Comparison of ENCODE assay signal across 10 cellular contexts in genomic region chr17:7575959-7576358, GRCh38. TPM values are rescaled to one million over a fixed set of nuclear protein-coding genes. Genes with fewer than 3 reads are reported as not detected.
DNase-seq lines count a peak whose midpoint lies in the region; ATAC-seq, FAIRE-seq and TF ChIP-seq lines count a peak whose summit lies in the region.
"Had no signal": no experiment of that assay in that cellular context is flagged by ENCODE, and none has a peak within 500 bp of the region (broad histone marks: within the 10 kb centered on the region; RNA-seq: fewer than 3 reads in every experiment).

No MANE protein-coding gene starts in this region.

- no peaks in the 10 kb centered on the region for H3K9me2 ChIP-seq in HCT116 (ENCODE audit: insufficient read depth)

- no peaks in the 10 kb centered on the region for H3K27me3 Mint-ChIP-seq in activated T-helper 2 cell treated with anti-CD3 and anti-CD28 coated beads, Interferon-gamma antibody, Interleukin-2, Interleukin-4, amounts not matched to agents 10 μg/mL and 5 μg/mL and 100 μg/mL, durations not matched to agents 14 hours and 24 hours and 36 hours (ENCODE audit: low read depth)
- peaks cover 49 to 75% (median 59%) of the 10 kb centered on the region in 3 donors for H3K27me3 Mint-ChIP-seq in immature natural killer cell (ENCODE audit: low read depth in 3 of 3)

- peaks cover 7 to 78% of the 10 kb centered on the region in 2 experiments; a peak in 3 of 4 replicates for H3K4me1 ChIP-seq in HCT116 (ENCODE audit: control insufficient read depth in 1 of 2, insufficient read depth in 2 of 2, low read length in 2 of 2)
- H3K4me1 ChIP-seq: SJCRH30 had no signal

- RAD21 ChIA-PET in HCT116 (lab: Charles Lee; ENCODE audit: low non-redundant PET in 1 of 2, low total read pairs in 2 of 2, uncharacterized antibody in 2 of 2, unreplicated experiment in 2 of 2): no interaction called here

- peaks cover 94% of the 10 kb centered on the region for H3K36me3 Mint-ChIP-seq in activated T-helper 2 cell treated with anti-CD3 and anti-CD28 coated beads, Interferon-gamma antibody, Interleukin-2, Interleukin-4, amounts not matched to agents 10 μg/mL and 5 μg/mL and 100 μg/mL, durations not matched to agents 14 hours and 24 hours and 36 hours (ENCODE audit: low read depth)
- H3K36me3 Mint-ChIP-seq in immature natural killer cell: peaks cover 19 to 60% (median 49%) of the 10 kb centered on the region in 3 donors

- no peak overlapping the region for H3K4me2 ChIP-seq in HCT116 (ENCODE audit: low read length)

- no peak overlapping the region for H3K4me3 ChIP-seq in HCT116 (replicated peaks in 1 of 2; ENCODE audit: low read depth in 1 of 2, low read length in 2 of 2)
- H3K4me3 ChIP-seq: SJCRH30 had no signal

- CTCF ChIA-PET in HCT116 (lab: Charles Lee): no interaction called here

- no peaks in the 10 kb centered on the region for H3K27me3 ChIP-seq in HCT116 (ENCODE audit: insufficient read depth, low read length)
- H3K27me3 ChIP-seq: SJCRH30 had no signal

- peak overlapping the region; percentile 100; the same call in 1 of the 2 replicates for H3K9ac ChIP-seq in HCT116 (ENCODE audit: low read length)

- peak overlapping the region; percentile 93 for H3K4me3 Mint-ChIP-seq in activated T-helper 2 cell treated with anti-CD3 and anti-CD28 coated beads, Interferon-gamma antibody, Interleukin-2, Interleukin-4, amounts not matched to agents 10 μg/mL and 5 μg/mL and 100 μg/mL, durations not matched to agents 14 hours and 24 hours and 36 hours (ENCODE audit: low read depth)
- H3K4me3 Mint-ChIP-seq in immature natural killer cell: peak overlapping the region in 3 of 5 donors; percentile 26 to 96 (median 87)

- DNase-seq in HCT116 (ENCODE audit: low read depth, low spot score): no peak
- DNase-seq in activated T-helper 2 cell treated with anti-CD3 and anti-CD28 coated beads, Interferon-gamma antibody, Interleukin-2, Interleukin-4, amounts not matched to agents 10 μg/mL and 5 μg/mL and 100 μg/mL, durations not matched to agents 14 hours and 24 hours and 36 hours (ENCODE audit: low spot score): no peak
- no peak for DNase-seq in immature natural killer cell
- DNase-seq in urothelium cell line (ENCODE audit: low spot score): no peak
- DNase-seq in COLO829 (ENCODE audit: low spot score): no peak
- DNase-seq in NCI-H2029 (lab: John Stamatoyannopoulos, UW): no peak
- DNase-seq in NCI-H1092 (lab: John Stamatoyannopoulos, UW): no peak
- DNase-seq: COR-L47, SJCRH30 had no signal

- H3K27ac ChIP-seq in 22Rv1 (peak overlapping the region; percentile 99), HCT116 (ENCODE audit: low read depth, low read length) (no peak overlapping the region)
- H3K27ac ChIP-seq: SJCRH30 had no signal

- H3K9me3 Mint-ChIP-seq in activated T-helper 2 cell treated with anti-CD3 and anti-CD28 coated beads, Interferon-gamma antibody, Interleukin-2, Interleukin-4, amounts not matched to agents 10 μg/mL and 5 μg/mL and 100 μg/mL, durations not matched to agents 14 hours and 24 hours and 36 hours: no peaks in the 10 kb centered on the region
- H3K9me3 Mint-ChIP-seq in immature natural killer cell: peaks cover 0 to 1% (median 0%) of the 10 kb centered on the region in 6 donors

- ATAC-seq in HCT116: no peak

- peaks cover 33 to 60% of the 10 kb centered on the region in 2 experiments for H3K36me3 ChIP-seq in HCT116 (ENCODE audit: control insufficient read depth in 1 of 2, insufficient read depth in 2 of 2, low read length in 2 of 2)

- H3K4me1 Mint-ChIP-seq in activated T-helper 2 cell treated with anti-CD3 and anti-CD28 coated beads, Interferon-gamma antibody, Interleukin-2, Interleukin-4, amounts not matched to agents 10 μg/mL and 5 μg/mL and 100 μg/mL, durations not matched to agents 14 hours and 24 hours and 36 hours (ENCODE audit: low read depth): peaks cover 72% of the 10 kb centered on the region
- H3K4me1 Mint-ChIP-seq in immature natural killer cell: peaks cover 71 to 81% of the 10 kb centered on the region in 2 donors

- BruUV-seq in HCT116 (replicated peaks; lab: Mats Ljungman, UMichigan): no TSS peak

- H3K9me3 ChIP-seq in HCT116 (ENCODE audit: control insufficient read depth in 1 of 2, insufficient read depth in 1 of 2, low read depth in 1 of 2, low read length in 2 of 2): no peaks in the 10 kb centered on the region
- H3K9me3 ChIP-seq: SJCRH30 had no signal

- TF ChIP-seq RAD21 in HCT116 (IDR thresholded peaks at IDR 0.05; ENCODE audit: low read depth): no peak

- H3K79me2 ChIP-seq in HCT116 (ENCODE audit: insufficient read depth, low read length): peaks cover 67% of the 10 kb centered on the region

- intact Hi-C loops in HCT116 (cut with micrococcal nuclease): no loop called here
- intact Hi-C loops in activated T-helper 2 cell treated with anti-CD3 and anti-CD28 coated beads, Interferon-gamma antibody, Interleukin-2, Interleukin-4, amounts not matched to agents 10 μg/mL and 5 μg/mL and 100 μg/mL, durations not matched to agents 14 hours and 24 hours and 36 hours (cut with micrococcal nuclease): no loop called here

- H4K20me1 ChIP-seq in HCT116 (ENCODE audit: insufficient read depth): peaks cover 35% of the 10 kb centered on the region; the same call in 1 of the 2 replicates

- TF ChIP-seq CTCF in 22Rv1 (IDR thresholded peaks at IDR 0.05): no peak
- no peak for TF ChIP-seq CTCF in HCT116 (IDR thresholded peaks at IDR 0.05 in 2 of 3, conservative IDR thresholded peaks at IDR 0.05 in 1 of 3; ENCODE audit: borderline replicate concordance in 1 of 3, insufficient read depth in 1 of 3, low read depth in 2 of 3, low read length in 2 of 3)

- TF ChIP-seq POLR2A in HCT116 (IDR thresholded peaks at IDR 0.05; ENCODE audit: borderline replicate concordance, extremely low read depth, insufficient read depth, insufficient read length): no peak

- FAIRE-seq in urothelium cell line (lab: Jason Lieb, UNC): no peak

- no peak overlapping the region for H3K27ac Mint-ChIP-seq in activated T-helper 2 cell treated with anti-CD3 and anti-CD28 coated beads, Interferon-gamma antibody, Interleukin-2, Interleukin-4, amounts not matched to agents 10 μg/mL and 5 μg/mL and 100 μg/mL, durations not matched to agents 14 hours and 24 hours and 36 hours
- peak overlapping the region; percentile 75 to 100 (median 84) for H3K27ac Mint-ChIP-seq in immature natural killer cell

- H2AFZ ChIP-seq in HCT116 (ENCODE audit: low read depth, low read length, poor library complexity, severe bottlenecking): no peak overlapping the region

- POLR2A ChIA-PET in HCT116 (lab: Charles Lee): no interaction called here

TF ChIP-seq in HCT116, 20 proteins besides CTCF, POLR2A, EP300 and RAD21:
- TF ChIP-seq ZNF274 (IDR thresholded peaks at IDR 0.05; ENCODE audit: low read depth, low read length): no peak
- no peak for TF ChIP-seq ZBTB33 (IDR thresholded peaks at IDR 0.05; ENCODE audit: extremely low read depth, insufficient replicate concordance, low read length)

RNA-seq across cellular contexts. Expression of gene CD68, which starts 3.5 kb away (rescaled TPM):
- 7.0 TPM for total RNA-seq in HCT116 (2021; ENCODE audit: unreplicated experiment)
- polyA plus RNA-seq in HCT116 (2012): 68.4 and 90.6 TPM in 2 replicates
- total RNA-seq in activated T-helper 2 cell treated with anti-CD3 and anti-CD28 coated beads, Interferon-gamma antibody, Interleukin-2, Interleukin-4, amounts not matched to agents 10 μg/mL and 5 μg/mL and 100 μg/mL, durations not matched to agents 14 hours and 24 hours and 36 hours: 9.6 and 10.1 TPM in 2 replicates
- polyA plus RNA-seq in immature natural killer cell: 1 to 10 TPM; 1.9 to 6.5 (median 6.1) TPM

RNA-seq across cellular contexts. Expression of gene MPDU1, which starts 7.7 kb away (rescaled TPM):
- 50.9 TPM for total RNA-seq in HCT116 (2021; ENCODE audit: unreplicated experiment)
- polyA plus RNA-seq in HCT116 (2012): 49.0 and 52.0 TPM in 2 replicates
- total RNA-seq in activated T-helper 2 cell treated with anti-CD3 and anti-CD28 coated beads, Interferon-gamma antibody, Interleukin-2, Interleukin-4, amounts not matched to agents 10 μg/mL and 5 μg/mL and 100 μg/mL, durations not matched to agents 14 hours and 24 hours and 36 hours: 98.6 and 106 TPM in 2 replicates
- 10 to 100 TPM; 31.6 to 44.0 (median 41.6) TPM for polyA plus RNA-seq in immature natural killer cell

RNA-seq across cellular contexts. Expression of gene SOX15, which starts 13.9 kb away (rescaled TPM):
- 0.69 TPM for total RNA-seq in HCT116 (2021; ENCODE audit: unreplicated experiment)
- 1.0 and 1.2 TPM in 2 replicates for polyA plus RNA-seq in HCT116 (2012)
- 0.21 and 0.60 TPM in 2 replicates for total RNA-seq in activated T-helper 2 cell treated with anti-CD3 and anti-CD28 coated beads, Interferon-gamma antibody, Interleukin-2, Interleukin-4, amounts not matched to agents 10 μg/mL and 5 μg/mL and 100 μg/mL, durations not matched to agents 14 hours and 24 hours and 36 hours
- polyA plus RNA-seq in immature natural killer cell: not detected

RNA-seq across cellular contexts. Expression of gene SENP3, which starts 14.2 kb away (rescaled TPM):
- total RNA-seq in HCT116 (2021; ENCODE audit: unreplicated experiment): 73.8 TPM
- 43.9 and 51.1 TPM in 2 replicates for polyA plus RNA-seq in HCT116 (2012)
- total RNA-seq in activated T-helper 2 cell treated with anti-CD3 and anti-CD28 coated beads, Interferon-gamma antibody, Interleukin-2, Interleukin-4, amounts not matched to agents 10 μg/mL and 5 μg/mL and 100 μg/mL, durations not matched to agents 14 hours and 24 hours and 36 hours: 64.9 and 69.6 TPM in 2 replicates
- 10 to 100 TPM; 17.5 to 19.4 (median 19.0) TPM for polyA plus RNA-seq in immature natural killer cell

RNA-seq across cellular contexts. Expression of gene TNFSF13, which starts 17.4 kb away (rescaled TPM):
- total RNA-seq in HCT116 (2021; ENCODE audit: unreplicated experiment): 0.71 TPM
- polyA plus RNA-seq in HCT116 (2012): 1.1 and 1.3 TPM in 2 replicates
- total RNA-seq in activated T-helper 2 cell treated with anti-CD3 and anti-CD28 coated beads, Interferon-gamma antibody, Interleukin-2, Interleukin-4, amounts not matched to agents 10 μg/mL and 5 μg/mL and 100 μg/mL, durations not matched to agents 14 hours and 24 hours and 36 hours: 2.9 and 3.5 TPM in 2 replicates
- polyA plus RNA-seq in immature natural killer cell: 1 to 10 TPM; 1.4 to 6.1 (median 5.3) TPM
